In genomic region chr12:62484234-62484633, GRCh38 we compare ENCODE assay signal across 18 cellular contexts. TPM values are rescaled to one million over a fixed set of nuclear protein-coding genes. Genes with fewer than 3 reads are reported as not detected.
DNase-seq lines count a peak whose midpoint lies in the region; ATAC-seq, FAIRE-seq and TF ChIP-seq lines count a peak whose summit lies in the region.
"Had no signal": no experiment of that assay in that cellular context is flagged by ENCODE, and none has a peak within 500 bp of the region (broad histone marks: within the 10 kb centered on the region; RNA-seq: fewer than 3 reads in every experiment).

No MANE protein-coding gene starts in this region.

- no peak overlapping the region for H3K4me3 Mint-ChIP-seq in activated CD8-positive, alpha-beta T cell treated with anti-CD3 and anti-CD28 coated beads for 36 hours
- no peak overlapping the region for H3K4me3 Mint-ChIP-seq in activated CD8-positive, alpha-beta T cell treated with anti-CD3 and anti-CD28 coated beads, Interleukin-2, amount 10 ng/mL, durations not matched to agents 7 days and 5 days
- H3K4me3 Mint-ChIP-seq in nephron progenitor cell = no peak overlapping the region
- H3K4me3 Mint-ChIP-seq: CD8-positive, alpha-beta memory T cell had no signal

- H3K36me3 ChIP-seq in K562 (ENCODE audit: control insufficient read depth, insufficient read depth, low read length) = peaks cover 12% of the 10 kb centered on the region

- no peaks in the 10 kb centered on the region for H3K27me3 ChIP-seq in K562 (ENCODE audit: control insufficient read depth in 2 of 2, insufficient read depth in 2 of 2, low read length in 2 of 2)
- H3K27me3 ChIP-seq: esophagus muscularis mucosa, left lung had no signal

- peaks cover 41% of the 10 kb centered on the region for H3K79me2 ChIP-seq in K562 (ENCODE audit: control insufficient read depth, insufficient read depth, low read length)

- TF ChIP-seq CTCF in activated CD8-positive, alpha-beta T cell treated with anti-CD3 and anti-CD28 coated beads for 36 hours (IDR thresholded peaks at IDR 0.05) = no peak
- TF ChIP-seq CTCF in K562 (IDR thresholded peaks at IDR 0.05 in 2 of 3, conservative IDR thresholded peaks at IDR 0.05 in 1 of 3; ENCODE audit: insufficient read depth in 2 of 3, low read depth in 1 of 3, low read length in 3 of 3) (no peak), nephron progenitor cell (IDR thresholded peaks at IDR 0.05) (no peak)

- no peaks in the 10 kb centered on the region for H3K9me3 ChIP-seq in K562 (replicated peaks; ENCODE audit: control insufficient read depth, insufficient read depth, low read depth, low read length)
- H3K9me3 ChIP-seq: esophagus muscularis mucosa, left lung had no signal

- BruUV-seq in K562 (replicated peaks; lab: Mats Ljungman, UMichigan) = no TSS peak

- intact Hi-C loops in activated CD8-positive, alpha-beta T cell treated with anti-CD3 and anti-CD28 coated beads for 36 hours (cut with micrococcal nuclease) = no loop called here
- intact Hi-C loops in K562 (cut with micrococcal nuclease) = no loop called here

- H3K9me3 Mint-ChIP-seq in activated CD8-positive, alpha-beta T cell treated with anti-CD3 and anti-CD28 coated beads for 36 hours = no peaks in the 10 kb centered on the region
- H3K9me3 Mint-ChIP-seq in activated CD8-positive, alpha-beta T cell treated with anti-CD3 and anti-CD28 coated beads, Interleukin-2, amount 10 ng/mL, durations not matched to agents 7 days and 5 days (ENCODE audit: insufficient read depth) = no peaks in the 10 kb centered on the region
- peaks cover 3% of the 10 kb centered on the region for H3K9me3 Mint-ChIP-seq in nephron progenitor cell
- H3K9me3 Mint-ChIP-seq: CD8-positive, alpha-beta memory T cell; naive B cell had no signal

- H3K27ac ChIP-seq in K562 (ENCODE audit: extremely low read depth, low read depth, low read length) = no peak overlapping the region
- H3K27ac ChIP-seq: coronary artery, esophagus muscularis mucosa, left lung had no signal

- peak overlapping the region; percentile 25 for H3K27ac Mint-ChIP-seq in activated CD8-positive, alpha-beta T cell treated with anti-CD3 and anti-CD28 coated beads for 36 hours
- H3K27ac Mint-ChIP-seq in activated CD8-positive, alpha-beta T cell treated with anti-CD3 and anti-CD28 coated beads, Interleukin-2, amount 10 ng/mL, durations not matched to agents 7 days and 5 days = no peak overlapping the region
- H3K27ac Mint-ChIP-seq in nephron progenitor cell = peak overlapping the region; percentile 20

- H3K9ac ChIP-seq in K562 (ENCODE audit: insufficient read depth in 1 of 2, low read depth in 2 of 2, low read length in 2 of 2) = no peak overlapping the region

- no peak for DNase-seq in activated CD8-positive, alpha-beta T cell treated with anti-CD3 and anti-CD28 coated beads for 36 hours
- no peak for DNase-seq in activated CD8-positive, alpha-beta T cell treated with anti-CD3 and anti-CD28 coated beads, Interleukin-2, amount 10 ng/mL, durations not matched to agents 7 days and 5 days
- DNase-seq in K562 (ENCODE audit: extremely low read depth in 1 of 4, low spot score in 3 of 4) (no peak), nephron progenitor cell (no peak), DMS114 treated with DMSO at 0.1 percent for 48 hours (lab: John Stamatoyannopoulos, UW; ENCODE audit: unreplicated experiment) (no peak)
- DNase-seq in activated effector memory CD4-positive, alpha-beta T cell treated with anti-CD3 and anti-CD28 coated beads, Interleukin-2, amount 50 U/mL, for 16 hours = no peak
- DNase-seq: activated CD4-positive, alpha-beta T cell treated with anti-CD3 and anti-CD28 coated beads, Interleukin-2, amount 50 U/mL, for 4 hours; aorta; CD8-positive, alpha-beta memory T cell; left lung; naive B cell; NCI-H1105 treated with DMSO at 0.1 percent for 48 hours; SIG-M5; substantia nigra had no signal

- POLR2A ChIA-PET in activated CD8-positive, alpha-beta T cell treated with anti-CD3 and anti-CD28 coated beads for 36 hours (lab: Charles Lee) = interaction anchor here (2.0 kb wide), 1 partner anchor 18 kb away, joined by 8 read pairs; the partner anchor contains the start of gene MON2
- POLR2A ChIA-PET in activated CD8-positive, alpha-beta T cell treated with anti-CD3 and anti-CD28 coated beads, Interleukin-2, amount 10 ng/mL, durations not matched to agents 7 days and 5 days (lab: Charles Lee) = no interaction called here
- POLR2A ChIA-PET in K562 (lab: Yijun Ruan, JAX) = no interaction called here

- peaks cover 22% of the 10 kb centered on the region for H3K4me1 Mint-ChIP-seq in activated CD8-positive, alpha-beta T cell treated with anti-CD3 and anti-CD28 coated beads for 36 hours (ENCODE audit: low read depth)
- H3K4me1 Mint-ChIP-seq in activated CD8-positive, alpha-beta T cell treated with anti-CD3 and anti-CD28 coated beads, Interleukin-2, amount 10 ng/mL, durations not matched to agents 7 days and 5 days (ENCODE audit: low read depth) = peaks cover 4% of the 10 kb centered on the region
- peaks cover 14% of the 10 kb centered on the region for H3K4me1 Mint-ChIP-seq in nephron progenitor cell

- TF ChIP-seq RAD21 in K562 (CRISPR knock-in tag; conservative IDR thresholded peaks at IDR 0.05 in 1 of 2, IDR thresholded peaks at IDR 0.05 in 1 of 2) = no peak

- no peaks in the 10 kb centered on the region for H4K20me1 ChIP-seq in K562 (replicated peaks; ENCODE audit: control insufficient read depth, insufficient read depth, low read length)

- H3K36me3 Mint-ChIP-seq in activated CD8-positive, alpha-beta T cell treated with anti-CD3 and anti-CD28 coated beads for 36 hours (ENCODE audit: low read depth) = peaks cover 20% of the 10 kb centered on the region
- peaks cover 23% of the 10 kb centered on the region for H3K36me3 Mint-ChIP-seq in activated CD8-positive, alpha-beta T cell treated with anti-CD3 and anti-CD28 coated beads, Interleukin-2, amount 10 ng/mL, durations not matched to agents 7 days and 5 days (ENCODE audit: low read depth)
- peaks cover 23% of the 10 kb centered on the region for H3K36me3 Mint-ChIP-seq in nephron progenitor cell (ENCODE audit: low read depth)

- WGBS in K562 (ENCODE audit: insufficient coverage, low coverage, missing lambda C conversion rate) = 88% methylated on average over 2 of the region's 2 CpGs

- no peak for ATAC-seq in activated CD8-positive, alpha-beta T cell treated with anti-CD3 and anti-CD28 coated beads for 36 hours
- ATAC-seq in activated CD8-positive, alpha-beta T cell treated with anti-CD3 and anti-CD28 coated beads, Interleukin-2, amount 10 ng/mL, durations not matched to agents 7 days and 5 days = no peak
- ATAC-seq in HG02610 (IDR thresholded peaks at IDR 0.05; ENCODE audit: unreplicated experiment) = peak; percentile 79
- no peak; the same call in 2 of the 3 replicates for ATAC-seq in K562
- ATAC-seq in HG03159 (IDR thresholded peaks at IDR 0.05; ENCODE audit: unreplicated experiment) = no peak
- ATAC-seq: left lung had no signal

- in situ Hi-C loops in K562 (cut with MboI) = no loop called here

- H3K9me1 ChIP-seq in K562 (ENCODE audit: control insufficient read depth, insufficient read depth, low read length) = no peaks in the 10 kb centered on the region

- H3K27me3 Mint-ChIP-seq in activated CD8-positive, alpha-beta T cell treated with anti-CD3 and anti-CD28 coated beads for 36 hours = no peaks in the 10 kb centered on the region
- no peaks in the 10 kb centered on the region for H3K27me3 Mint-ChIP-seq in activated CD8-positive, alpha-beta T cell treated with anti-CD3 and anti-CD28 coated beads, Interleukin-2, amount 10 ng/mL, durations not matched to agents 7 days and 5 days (ENCODE audit: low read depth)
- H3K27me3 Mint-ChIP-seq in nephron progenitor cell (ENCODE audit: low read depth, poor library complexity) = no peaks in the 10 kb centered on the region
- H3K27me3 Mint-ChIP-seq: CD8-positive, alpha-beta memory T cell; naive B cell had no signal

- no peak overlapping the region for H3K4me2 ChIP-seq in K562 (ENCODE audit: insufficient read depth, low read length)

- FAIRE-seq in K562 (lab: Jason Lieb, UNC) = peak; percentile 59

- TF ChIP-seq POLR2A in K562 (conservative IDR thresholded peaks at IDR 0.05) = no peak

- no peak overlapping the region for H3K4me3 ChIP-seq in K562
- H3K4me3 ChIP-seq: coronary artery, esophagus muscularis mucosa, left lung had no signal

- H2AFZ ChIP-seq in K562 (ENCODE audit: low read depth, low read length) = no peak overlapping the region

- no peak for TF ChIP-seq EP300 in K562 (IDR thresholded peaks at IDR 0.05; ENCODE audit: low read length)

- no peaks in the 10 kb centered on the region for H3K4me1 ChIP-seq in K562 (replicated peaks in 1 of 2; ENCODE audit: control insufficient read depth in 2 of 2, insufficient read depth in 2 of 2, low read length in 2 of 2)
- H3K4me1 ChIP-seq: esophagus muscularis mucosa, left lung had no signal

- CTCF ChIA-PET in activated CD8-positive, alpha-beta T cell treated with anti-CD3 and anti-CD28 coated beads for 36 hours (lab: Charles Lee) = interaction anchor here (1.0 kb wide), 1 partner anchor 12 kb away, joined by 3 read pairs; no protein-coding TSS in a partner anchor
- CTCF ChIA-PET in activated CD8-positive, alpha-beta T cell treated with anti-CD3 and anti-CD28 coated beads, Interleukin-2, amount 10 ng/mL, durations not matched to agents 7 days and 5 days (lab: Charles Lee) = no interaction called here
- CTCF ChIA-PET in K562 (lab: Yijun Ruan, JAX; ENCODE audit: low intra/inter-chr PET ratio) = no interaction called here

RNA-seq across cellular contexts. Expression of gene MON2, which starts 17.6 kb away (rescaled TPM):
- total RNA-seq in activated CD8-positive, alpha-beta T cell treated with anti-CD3 and anti-CD28 coated beads for 36 hours = 10 to 100 TPM; 25.5 to 29.0 TPM
- 10 to 100 TPM; 40.0 to 46.6 TPM for total RNA-seq in activated CD8-positive, alpha-beta T cell treated with anti-CD3 and anti-CD28 coated beads, Interleukin-2, amount 10 ng/mL, durations not matched to agents 7 days and 5 days
- total RNA-seq in K562 (2011; cell fraction: chromatin; rRNA removed; ENCODE audit: low replicate concordance) = 113 and 388 TPM in 2 replicates
- total RNA-seq in K562 (2011; cell fraction: nucleolus; rRNA removed) = 35.9 and 48.8 TPM in 2 replicates
- total RNA-seq in K562 (2011; cell fraction: nucleoplasm; rRNA removed) = 90.5 and 118 TPM in 2 replicates
- 7.6 and 8.0 TPM in 2 replicates for total RNA-seq in K562 (2014; rRNA removed)
- 31.6 and 35.0 TPM in 2 replicates for total RNA-seq in K562 (2014; rRNA removed; fragmentation: Illumina TruSeq; extraction: Trizol)
- total RNA-seq in K562 (2015; rRNA removed; fragmentation: Illumina TruSeq; extraction: Trizol) = 22.0 and 24.9 TPM in 2 replicates
- total RNA-seq in K562 (2021) = 25.2 and 26.3 TPM in 2 replicates
- polyA plus RNA-seq in K562 (2011; rRNA removed) = 20.1 and 20.9 TPM in 2 replicates
- 1.7 and 7.4 TPM in 2 replicates for polyA plus RNA-seq in K562 (2011; cell fraction: cytosol; rRNA removed)
- 36.8 and 57.2 TPM in 2 replicates for polyA plus RNA-seq in K562 (2011; cell fraction: nucleus; rRNA removed)
- 9.7 and 16.3 TPM in 2 replicates for polyA plus RNA-seq in K562 (2012)
- polyA plus RNA-seq in K562 (2014; fragmentation: Illumina TruSeq; extraction: Trizol) = 15.8 and 16.8 TPM in 2 replicates
- 1 to 10 TPM; 3.6 to 4.3 TPM for polyA plus RNA-seq in K562 (2014; fragmentation: Nextera tagmentation; extraction: Ambion mirVana)
- polyA plus RNA-seq in K562 (2014; rRNA removed) = 11.2 and 11.7 TPM in 2 replicates
- polyA minus RNA-seq in K562 (2011; rRNA and poly(A)+ RNA removed) = 54.1 and 71.1 TPM in 2 replicates
- polyA minus RNA-seq in K562 (2011; cell fraction: cytosol; rRNA and poly(A)+ RNA removed) = 17.0 and 19.7 TPM in 2 replicates
- 50.9 and 107 TPM in 2 replicates for polyA minus RNA-seq in K562 (2011; cell fraction: nucleus; rRNA and poly(A)+ RNA removed)
